Comparison of ENCODE assay signal across 1 cellular context in the genomic region with DNA sequence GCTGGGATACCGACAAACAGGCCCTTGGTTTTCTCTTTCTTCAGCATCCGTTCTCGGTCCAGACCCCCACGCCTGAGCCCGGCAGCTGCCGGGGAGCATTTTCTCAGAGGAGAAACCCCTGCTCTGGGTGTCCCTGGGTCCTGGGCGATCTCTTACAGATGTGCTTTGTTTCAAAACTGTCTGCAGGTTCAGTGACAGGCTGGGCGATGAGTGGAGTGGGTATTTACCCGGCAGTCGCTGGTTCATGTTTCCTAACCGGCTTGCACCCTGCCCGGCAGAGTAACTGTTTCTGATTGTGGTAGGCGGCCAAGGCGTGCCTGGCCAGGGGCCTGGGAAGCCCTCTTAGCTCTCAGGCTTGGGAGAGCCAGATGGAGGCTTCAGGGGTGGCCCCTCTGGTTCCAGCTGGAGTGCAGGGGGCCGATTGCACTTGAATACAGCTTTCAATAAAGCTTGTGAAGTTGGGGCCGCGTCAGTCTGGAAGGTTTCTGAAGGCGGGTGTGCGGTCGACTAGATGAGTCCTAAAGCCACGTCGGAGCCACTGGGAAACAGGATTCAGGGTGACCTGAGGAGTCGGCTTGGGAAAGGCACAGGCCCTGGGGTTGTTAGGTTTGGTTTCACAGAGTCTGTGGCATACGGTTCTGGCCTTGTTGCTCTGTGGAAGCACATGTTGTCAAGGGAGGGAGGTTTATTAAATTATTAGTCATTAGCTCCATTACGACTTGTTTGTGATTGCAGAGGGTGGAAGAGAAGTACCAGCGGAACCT.
TF ChIP-seq lines count a peak whose summit lies in the region.

No MANE protein-coding gene starts in this region.

TF ChIP-seq in HepG2, 621 proteins besides CTCF, POLR2A, EP300 and RAD21 (continued from another document and continues in another):
- TF ChIP-seq TOE1 (CRISPR knock-in tag; IDR thresholded peaks at IDR 0.05) (no peak), PRDM4 (CRISPR knock-in tag; IDR thresholded peaks at IDR 0.05; ENCODE audit: borderline replicate concordance) (no peak), RAD51 (IDR thresholded peaks at IDR 0.05; ENCODE audit: borderline replicate concordance) (no peak), PLRG1 (conservative IDR thresholded peaks at IDR 0.05) (no peak), EHMT2 (IDR thresholded peaks at IDR 0.05; ENCODE audit: borderline replicate concordance, low read depth, low read length) (no peak), ZNF577 (CRISPR knock-in tag; IDR thresholded peaks at IDR 0.05; ENCODE audit: borderline replicate concordance, low read depth) (no peak), ZNF160 (CRISPR knock-in tag; IDR thresholded peaks at IDR 0.05) (no peak), TOPORS (CRISPR knock-in tag; IDR thresholded peaks at IDR 0.05) (no peak), PHF20 (CRISPR knock-in tag; IDR thresholded peaks at IDR 0.05) (no peak), ZBTB7B (CRISPR knock-in tag; IDR thresholded peaks at IDR 0.05) (no peak), U2AF2 (IDR thresholded peaks at IDR 0.05; ENCODE audit: low read depth, low read length) (no peak), GLI4 (CRISPR knock-in tag; IDR thresholded peaks at IDR 0.05; ENCODE audit: borderline replicate concordance) (peak; percentile 45; the same call in 1 of the 2 replicates), HES4 (CRISPR knock-in tag; IDR thresholded peaks at IDR 0.05; ENCODE audit: borderline replicate concordance) (no peak), ZNF800 (CRISPR knock-in tag; IDR thresholded peaks at IDR 0.05) (no peak), ZNF260 (CRISPR knock-in tag; IDR thresholded peaks at IDR 0.05; ENCODE audit: borderline replicate concordance, low read depth) (no peak), ZFY (CRISPR knock-in tag; IDR thresholded peaks at IDR 0.05) (no peak), ZNF354B (CRISPR knock-in tag; IDR thresholded peaks at IDR 0.05) (no peak), ZNF589 (CRISPR knock-in tag; conservative IDR thresholded peaks at IDR 0.05) (no peak), ZNF670 (CRISPR knock-in tag; IDR thresholded peaks at IDR 0.05; ENCODE audit: borderline replicate concordance) (no peak), ZIK1 (CRISPR knock-in tag; IDR thresholded peaks at IDR 0.05; ENCODE audit: borderline replicate concordance, low read depth) (no peak), EZH2 (conservative IDR thresholded peaks at IDR 0.05; ENCODE audit: low read depth, low read length) (no peak), ZNF687 (CRISPR knock-in tag; IDR thresholded peaks at IDR 0.05) (peak; percentile 63), KLF13 (CRISPR knock-in tag; IDR thresholded peaks at IDR 0.05) (no peak), ZNF598 (CRISPR knock-in tag; IDR thresholded peaks at IDR 0.05; ENCODE audit: borderline replicate concordance) (peak; percentile 85; the same call in 1 of the 2 replicates), ZNF619 (CRISPR knock-in tag; IDR thresholded peaks at IDR 0.05) (peak; percentile 62; the same call in 1 of the 2 replicates), AHDC1 (CRISPR knock-in tag; IDR thresholded peaks at IDR 0.05; ENCODE audit: borderline replicate concordance) (no peak), NR0B2 (CRISPR knock-in tag; IDR thresholded peaks at IDR 0.05) (no peak), ZNF296 (CRISPR knock-in tag; conservative IDR thresholded peaks at IDR 0.05) (0 out of 2 replicates have a peak, but pooled peaks have one; percentile 5), ZNF883 (CRISPR knock-in tag; IDR thresholded peaks at IDR 0.05; ENCODE audit: not compliant biosample characterization) (no peak), BRD4 (CRISPR knock-in tag; IDR thresholded peaks at IDR 0.05) (no peak), ZFP36L1 (CRISPR knock-in tag; IDR thresholded peaks at IDR 0.05) (peak; percentile 52; the same call in 1 of the 2 replicates), CBX5 (CRISPR knock-in tag; IDR thresholded peaks at IDR 0.05; ENCODE audit: borderline replicate concordance) (no peak), RORA (CRISPR knock-in tag; IDR thresholded peaks at IDR 0.05) (no peak), KDM1A (CRISPR knock-in tag; IDR thresholded peaks at IDR 0.05) (no peak), FOXK1 (CRISPR knock-in tag; IDR thresholded peaks at IDR 0.05; ENCODE audit: borderline replicate concordance, low read depth) (no peak), MBNL3 (CRISPR knock-in tag; conservative IDR thresholded peaks at IDR 0.05) (no peak), PCBP1 (IDR thresholded peaks at IDR 0.05; ENCODE audit: borderline replicate concordance, low read depth, low read length) (no peak)
- TF ChIP-seq, protein P1, sequence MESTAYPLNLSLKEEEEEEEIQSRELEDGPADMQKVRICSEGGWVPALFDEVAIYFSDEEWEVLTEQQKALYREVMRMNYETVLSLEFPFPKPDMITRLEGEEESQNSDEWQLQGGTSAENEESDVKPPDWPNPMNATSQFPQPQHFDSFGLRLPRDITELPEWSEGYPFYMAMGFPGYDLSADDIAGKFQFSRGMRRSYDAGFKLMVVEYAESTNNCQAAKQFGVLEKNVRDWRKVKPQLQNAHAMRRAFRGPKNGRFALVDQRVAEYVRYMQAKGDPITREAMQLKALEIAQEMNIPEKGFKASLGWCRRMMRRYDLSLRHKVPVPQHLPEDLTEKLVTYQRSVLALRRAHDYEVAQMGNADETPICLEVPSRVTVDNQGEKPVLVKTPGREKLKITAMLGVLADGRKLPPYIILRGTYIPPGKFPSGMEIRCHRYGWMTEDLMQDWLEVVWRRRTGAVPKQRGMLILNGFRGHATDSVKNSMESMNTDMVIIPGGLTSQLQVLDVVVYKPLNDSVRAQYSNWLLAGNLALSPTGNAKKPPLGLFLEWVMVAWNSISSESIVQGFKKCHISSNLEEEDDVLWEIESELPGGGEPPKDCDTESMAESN (CRISPR knock-in tag; conservative IDR thresholded peaks at IDR 0.05) = 0 out of 2 replicates have a peak, but pooled peaks have one; percentile 40
- TF ChIP-seq, protein P2, sequence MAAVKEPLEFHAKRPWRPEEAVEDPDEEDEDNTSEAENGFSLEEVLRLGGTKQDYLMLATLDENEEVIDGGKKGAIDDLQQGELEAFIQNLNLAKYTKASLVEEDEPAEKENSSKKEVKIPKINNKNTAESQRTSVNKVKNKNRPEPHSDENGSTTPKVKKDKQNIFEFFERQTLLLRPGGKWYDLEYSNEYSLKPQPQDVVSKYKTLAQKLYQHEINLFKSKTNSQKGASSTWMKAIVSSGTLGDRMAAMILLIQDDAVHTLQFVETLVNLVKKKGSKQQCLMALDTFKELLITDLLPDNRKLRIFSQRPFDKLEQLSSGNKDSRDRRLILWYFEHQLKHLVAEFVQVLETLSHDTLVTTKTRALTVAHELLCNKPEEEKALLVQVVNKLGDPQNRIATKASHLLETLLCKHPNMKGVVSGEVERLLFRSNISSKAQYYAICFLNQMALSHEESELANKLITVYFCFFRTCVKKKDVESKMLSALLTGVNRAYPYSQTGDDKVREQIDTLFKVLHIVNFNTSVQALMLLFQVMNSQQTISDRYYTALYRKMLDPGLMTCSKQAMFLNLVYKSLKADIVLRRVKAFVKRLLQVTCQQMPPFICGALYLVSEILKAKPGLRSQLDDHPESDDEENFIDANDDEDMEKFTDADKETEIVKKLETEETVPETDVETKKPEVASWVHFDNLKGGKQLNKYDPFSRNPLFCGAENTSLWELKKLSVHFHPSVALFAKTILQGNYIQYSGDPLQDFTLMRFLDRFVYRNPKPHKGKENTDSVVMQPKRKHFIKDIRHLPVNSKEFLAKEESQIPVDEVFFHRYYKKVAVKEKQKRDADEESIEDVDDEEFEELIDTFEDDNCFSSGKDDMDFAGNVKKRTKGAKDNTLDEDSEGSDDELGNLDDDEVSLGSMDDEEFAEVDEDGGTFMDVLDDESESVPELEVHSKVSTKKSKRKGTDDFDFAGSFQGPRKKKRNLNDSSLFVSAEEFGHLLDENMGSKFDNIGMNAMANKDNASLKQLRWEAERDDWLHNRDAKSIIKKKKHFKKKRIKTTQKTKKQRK (IDR thresholded peaks at IDR 0.05; ENCODE audit: low read length) = no peak
